1 cellular context compared by ENCODE assay signal in the genomic region with DNA sequence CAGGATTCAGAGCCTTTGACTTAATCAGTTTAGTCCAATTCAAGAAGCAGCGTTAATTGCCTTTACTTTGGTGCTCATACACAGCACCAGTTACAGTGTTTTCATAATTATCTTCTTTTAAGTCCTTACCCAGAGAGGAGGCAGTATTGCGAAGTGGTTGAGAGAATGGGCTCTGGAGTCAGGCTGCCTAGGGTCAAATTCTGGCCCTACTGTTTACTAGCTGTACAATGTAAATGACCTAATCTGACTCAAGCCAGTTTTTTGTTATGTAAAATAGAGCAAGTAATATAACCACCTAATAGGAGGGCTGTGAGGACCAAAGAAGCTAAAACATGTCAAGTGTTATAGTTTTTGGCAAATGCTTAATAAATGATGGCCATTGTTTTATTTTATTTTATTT.
A peak's percentile ranks its signal among the peaks of the same experiment; 100 is the strongest.
TF ChIP-seq lines count a peak whose summit lies in the region.

No MANE protein-coding gene starts in this region.

TF ChIP-seq in liver, 16 proteins besides CTCF, POLR2A, EP300 and RAD21:
- TF ChIP-seq FOXA2 (IDR thresholded peaks at IDR 0.05) = peak; percentile 28
- TF ChIP-seq, protein P1, sequence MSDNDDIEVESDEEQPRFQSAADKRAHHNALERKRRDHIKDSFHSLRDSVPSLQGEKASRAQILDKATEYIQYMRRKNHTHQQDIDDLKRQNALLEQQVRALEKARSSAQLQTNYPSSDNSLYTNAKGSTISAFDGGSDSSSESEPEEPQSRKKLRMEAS (IDR thresholded peaks at IDR 0.05) = no peak
- TF ChIP-seq HNF4G (IDR thresholded peaks at IDR 0.05) = no peak
- TF ChIP-seq RXRA (IDR thresholded peaks at IDR 0.05) = peak; percentile 34 to 37
- TF ChIP-seq GABPA (IDR thresholded peaks at IDR 0.05 in 1 of 2, conservative IDR thresholded peaks at IDR 0.05 in 1 of 2) = no peak
- peak; percentile 45 to 49 for TF ChIP-seq HNF4A (conservative IDR thresholded peaks at IDR 0.05)
- TF ChIP-seq, protein P2, sequence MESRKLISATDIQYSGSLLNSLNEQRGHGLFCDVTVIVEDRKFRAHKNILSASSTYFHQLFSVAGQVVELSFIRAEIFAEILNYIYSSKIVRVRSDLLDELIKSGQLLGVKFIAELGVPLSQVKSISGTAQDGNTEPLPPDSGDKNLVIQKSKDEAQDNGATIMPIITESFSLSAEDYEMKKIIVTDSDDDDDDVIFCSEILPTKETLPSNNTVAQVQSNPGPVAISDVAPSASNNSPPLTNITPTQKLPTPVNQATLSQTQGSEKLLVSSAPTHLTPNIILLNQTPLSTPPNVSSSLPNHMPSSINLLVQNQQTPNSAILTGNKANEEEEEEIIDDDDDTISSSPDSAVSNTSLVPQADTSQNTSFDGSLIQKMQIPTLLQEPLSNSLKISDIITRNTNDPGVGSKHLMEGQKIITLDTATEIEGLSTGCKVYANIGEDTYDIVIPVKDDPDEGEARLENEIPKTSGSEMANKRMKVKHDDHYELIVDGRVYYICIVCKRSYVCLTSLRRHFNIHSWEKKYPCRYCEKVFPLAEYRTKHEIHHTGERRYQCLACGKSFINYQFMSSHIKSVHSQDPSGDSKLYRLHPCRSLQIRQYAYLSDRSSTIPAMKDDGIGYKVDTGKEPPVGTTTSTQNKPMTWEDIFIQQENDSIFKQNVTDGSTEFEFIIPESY (IDR thresholded peaks at IDR 0.05) = no peak
- peak in 1 of 2 donors; percentile 11 for TF ChIP-seq JUND (IDR thresholded peaks at IDR 0.05)
- TF ChIP-seq FOXA1 (IDR thresholded peaks at IDR 0.05) = no peak
